In genomic region chr6:165819394-165819793, GRCh38 we compare ENCODE assay signal across 1 cellular context.
TF ChIP-seq lines count a peak whose summit lies in the region.

No MANE protein-coding gene starts in this region.

TF ChIP-seq in H1, 55 proteins besides CTCF, POLR2A, EP300 and RAD21 (continued from another document):
- TF ChIP-seq MAX (IDR thresholded peaks at IDR 0.05) (peak; percentile 71), TEAD4 (IDR thresholded peaks at IDR 0.05; ENCODE audit: low read depth, low read length) (0 out of 2 replicates have a peak, but pooled peaks have one; percentile 65), PHF8 (conservative IDR thresholded peaks at IDR 0.05; ENCODE audit: low read depth, low read length) (no peak)
